Comparison of ENCODE assay signal across 1 cellular context in genomic region chr11:65180877-65181568, GRCh38.
TF ChIP-seq lines count a peak whose summit lies in the region.

No MANE protein-coding gene starts in this region.

TF ChIP-seq in HepG2, 621 proteins besides CTCF, POLR2A, EP300 and RAD21 (continued from another document):
- no peak for TF ChIP-seq ZNF18 (CRISPR knock-in tag; IDR thresholded peaks at IDR 0.05; ENCODE audit: insufficient replicate concordance)
- TF ChIP-seq SIN3A (IDR thresholded peaks at IDR 0.05; ENCODE audit: borderline replicate concordance, low read depth, low read length), result no peak
- TF ChIP-seq CHCHD3 (CRISPR knock-in tag; IDR thresholded peaks at IDR 0.05), result no peak
- no peak for TF ChIP-seq ZSCAN21 (CRISPR knock-in tag; IDR thresholded peaks at IDR 0.05; ENCODE audit: borderline replicate concordance)
- peak; percentile 26 for TF ChIP-seq MAX (IDR thresholded peaks at IDR 0.05)
- peak; percentile 77 for TF ChIP-seq HDAC2 (CRISPR knock-in tag; IDR thresholded peaks at IDR 0.05)
- peak; percentile 74; the same call in 1 of the 2 replicates for TF ChIP-seq FOXC1 (CRISPR knock-in tag; IDR thresholded peaks at IDR 0.05; ENCODE audit: borderline replicate concordance)
- peak; percentile 45; the same call in 1 of the 2 replicates for TF ChIP-seq ZBTB10 (CRISPR knock-in tag; IDR thresholded peaks at IDR 0.05; ENCODE audit: borderline replicate concordance)
- TF ChIP-seq REXO4 (CRISPR knock-in tag; IDR thresholded peaks at IDR 0.05; ENCODE audit: borderline replicate concordance), result no peak
- TF ChIP-seq SMARCE1 (IDR thresholded peaks at IDR 0.05; ENCODE audit: borderline replicate concordance), result no peak
- TF ChIP-seq ZMYM4 (CRISPR knock-in tag; IDR thresholded peaks at IDR 0.05), result 0 out of 2 replicates have a peak, but pooled peaks have one; percentile 21
- no peak for TF ChIP-seq USF2 (IDR thresholded peaks at IDR 0.05; ENCODE audit: low read depth, low read length)
- no peak for TF ChIP-seq USF2 (CRISPR knock-in tag; IDR thresholded peaks at IDR 0.05; ENCODE audit: borderline replicate concordance)
- TF ChIP-seq SKI (IDR thresholded peaks at IDR 0.05; ENCODE audit: partially characterized antibody), result no peak
- TF ChIP-seq ARHGAP35 (CRISPR knock-in tag; IDR thresholded peaks at IDR 0.05; ENCODE audit: borderline replicate concordance), result peak; percentile 53; the same call in 1 of the 2 replicates
- peak; percentile 24 for TF ChIP-seq ZNF883 (CRISPR knock-in tag; IDR thresholded peaks at IDR 0.05; ENCODE audit: not compliant biosample characterization)
- TF ChIP-seq HDAC1 (CRISPR knock-in tag; IDR thresholded peaks at IDR 0.05), result peak; percentile 75
- TF ChIP-seq ARNT2 (CRISPR knock-in tag; IDR thresholded peaks at IDR 0.05; ENCODE audit: low read depth), result 0 out of 2 replicates have a peak, but pooled peaks have one; percentile 42
- TF ChIP-seq MIER2 (CRISPR knock-in tag; IDR thresholded peaks at IDR 0.05), result no peak
- peak; percentile 29 for TF ChIP-seq SRY (CRISPR knock-in tag; IDR thresholded peaks at IDR 0.05)
- no peak for TF ChIP-seq JDP2 (CRISPR knock-in tag; IDR thresholded peaks at IDR 0.05; ENCODE audit: borderline replicate concordance)
- TF ChIP-seq EHMT2 (IDR thresholded peaks at IDR 0.05; ENCODE audit: borderline replicate concordance, low read depth, low read length), result no peak
- no peak for TF ChIP-seq ZNF576 (CRISPR knock-in tag; IDR thresholded peaks at IDR 0.05)
- 0 out of 2 replicates have a peak, but pooled peaks have one; percentile 26 for TF ChIP-seq ETS1 (CRISPR knock-in tag; IDR thresholded peaks at IDR 0.05)
- TF ChIP-seq FOXA3 (CRISPR knock-in tag; IDR thresholded peaks at IDR 0.05), result peak; percentile 29; the same call in 1 of the 2 replicates
- TF ChIP-seq FOXM1 (CRISPR knock-in tag; IDR thresholded peaks at IDR 0.05), result no peak
- TF ChIP-seq ZNF777 (CRISPR knock-in tag; IDR thresholded peaks at IDR 0.05), result no peak; the same call in 1 of the 2 replicates
- TF ChIP-seq ZNF17 (CRISPR knock-in tag; IDR thresholded peaks at IDR 0.05), result no peak
- TF ChIP-seq CBX2 (IDR thresholded peaks at IDR 0.05; ENCODE audit: low read depth, low read length), result no peak
- TF ChIP-seq CBX2 (CRISPR knock-in tag; IDR thresholded peaks at IDR 0.05; ENCODE audit: low read depth), result no peak
- TF ChIP-seq ZNF770 (CRISPR knock-in tag; IDR thresholded peaks at IDR 0.05), result no peak; the same call in 1 of the 2 replicates
- 0 out of 2 replicates have a peak, but pooled peaks have one; percentile 39 for TF ChIP-seq ZBTB2 (CRISPR knock-in tag; IDR thresholded peaks at IDR 0.05; ENCODE audit: low read depth)
- no peak; the same call in 1 of the 2 replicates for TF ChIP-seq TOPORS (CRISPR knock-in tag; IDR thresholded peaks at IDR 0.05)
